Comparison of ENCODE assay signal across 30 cellular contexts in the genomic region with DNA sequence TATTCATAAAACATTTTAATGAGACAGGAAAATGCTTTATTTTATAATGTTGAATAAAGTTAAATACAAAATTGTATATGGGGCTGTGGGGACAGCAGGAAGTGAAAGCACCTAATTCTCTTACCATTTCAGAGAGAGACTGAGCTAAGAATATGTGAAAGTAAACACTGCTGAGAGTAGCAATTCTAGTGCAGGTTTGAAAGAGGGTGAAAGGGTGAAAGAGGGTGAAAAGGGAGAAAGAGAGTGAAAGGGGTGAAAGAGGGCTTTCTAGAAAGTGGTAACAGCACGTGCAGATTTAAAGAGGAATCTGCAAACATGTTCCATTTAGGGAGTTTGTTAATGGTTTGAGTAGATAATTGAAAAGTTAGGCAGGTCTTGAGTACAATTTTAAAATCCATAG.
A peak's percentile ranks its signal among the peaks of the same experiment; 100 is the strongest.
DNase-seq lines count a peak whose midpoint lies in the region; ATAC-seq and TF ChIP-seq lines count a peak whose summit lies in the region.
"Had no signal": no experiment of that assay in that cellular context is flagged by ENCODE, and none has a peak within 500 bp of the region (broad histone marks: within the 10 kb centered on the region; RNA-seq: fewer than 3 reads in every experiment).

No MANE protein-coding gene starts in this region.

- H3K36me3 ChIP-seq in GM06990 (ENCODE audit: control insufficient read depth, insufficient read depth, low read length): no peaks in the 10 kb centered on the region
- no peaks in the 10 kb centered on the region for H3K36me3 ChIP-seq in HEK293 (ENCODE audit: control insufficient read depth in 2 of 2, insufficient read depth in 1 of 2, low read length in 2 of 2)
- no peaks in the 10 kb centered on the region for H3K36me3 ChIP-seq in tibial artery
- H3K36me3 ChIP-seq: BLaER1, thyroid gland had no signal

- intact Hi-C loops in tibial artery (cut with DNase I; ENCODE audit: low total_unique reads): no loop called here

- CTCF ChIA-PET in HEK293 (lab: Yijun Ruan, JAX): no interaction called here

- H3K27ac ChIP-seq in HEK293 (ENCODE audit: extremely low read depth, low read depth, low read length): no peak overlapping the region
- no peak overlapping the region for H3K27ac ChIP-seq in tibial artery
- H3K27ac ChIP-seq: BLaER1, GM23248, RWPE1, thyroid gland had no signal

- no peak for TF ChIP-seq POLR2A in GM18505 (IDR thresholded peaks at IDR 0.05; ENCODE audit: borderline replicate concordance, extremely low read depth, insufficient read depth, insufficient read length)

- DNase-seq in GM06990 (ENCODE audit: extremely low read depth, insufficient read length) (peak; percentile 3), tibial artery (no peak), HCEC 1CT (no peak), NCI-H345 (lab: John Stamatoyannopoulos, UW) (no peak)
- DNase-seq: activated CD8-positive, alpha-beta T cell treated with anti-CD3 and anti-CD28 coated beads for 36 hours; activated T-cell treated with anti-CD3 and anti-CD28 coated beads, Interleukin-2, amount 50 U/mL, for 24 hours; Calu3; cerebellar nuclear complex; effector CD8-positive, alpha-beta T cell; EL; foreskin melanocyte; GM23248; kidney; MV-4-11; NCI-H1930; nucleus accumbens; stimulated activated CD4-positive, alpha-beta T cell treated with anti-CD3 and anti-CD28 coated beads, Interleukin-2, amount 100 ng/mL, for 48 hours; stimulated activated naive CD8-positive, alpha-beta T cell treated with anti-CD3 and anti-CD28 coated beads, Interleukin-15, Interleukin-2, amounts not matched to agents 100 U/mL and 50 U/mL, for 24 hours; T1000; thyroid gland had no signal

- H3K4me3 ChIP-seq in GM06990 (replicated peaks; ENCODE audit: low read depth, low read length): no peak overlapping the region
- no peak overlapping the region for H3K4me3 ChIP-seq in HEK293 (ENCODE audit: low read depth, low read length)
- no peak overlapping the region for H3K4me3 ChIP-seq in tibial artery
- H3K4me3 ChIP-seq: BLaER1, GM23248, K562, lung, smooth muscle cell, thyroid gland had no signal

- H3K9me3 ChIP-seq in HEK293 (ENCODE audit: control insufficient read depth, insufficient read depth, low read depth, low read length): no peaks in the 10 kb centered on the region
- no peaks in the 10 kb centered on the region for H3K9me3 ChIP-seq in tibial artery
- H3K9me3 ChIP-seq: BLaER1, thyroid gland had no signal

- no peaks in the 10 kb centered on the region for H3K4me1 ChIP-seq in HEK293 (ENCODE audit: control insufficient read depth, insufficient read depth, low read length)
- H3K4me1 ChIP-seq in tibial artery: no peaks in the 10 kb centered on the region
- H3K4me1 ChIP-seq: BLaER1, thyroid gland had no signal

- POLR2A ChIA-PET in HEK293 (lab: Yijun Ruan, JAX): no interaction called here

- TF ChIP-seq CTCF in GM06990 (IDR thresholded peaks at IDR 0.05; ENCODE audit: insufficient read depth, low read length, poor library complexity, severe bottlenecking): no peak
- no peak for TF ChIP-seq CTCF in HEK293 (tag by site-specific recombination; IDR thresholded peaks at IDR 0.05)
- TF ChIP-seq CTCF in tibial artery (IDR thresholded peaks at IDR 0.05): no peak

- no peaks in the 10 kb centered on the region for H3K27me3 ChIP-seq in GM06990 (replicated peaks; ENCODE audit: control insufficient read depth, insufficient read depth, low read length)
- no peaks in the 10 kb centered on the region for H3K27me3 ChIP-seq in tibial artery
- H3K27me3 ChIP-seq: BLaER1, thyroid gland had no signal

- peak; percentile 47 for ATAC-seq in GM19023 (IDR thresholded peaks at IDR 0.05; ENCODE audit: unreplicated experiment)
- peak; percentile 53 for ATAC-seq in HG03469 (IDR thresholded peaks at IDR 0.05; ENCODE audit: unreplicated experiment)
- no peak for ATAC-seq in GM18505 (IDR thresholded peaks at IDR 0.05; ENCODE audit: unreplicated experiment)
- ATAC-seq: activated CD4-positive, CD25-positive, alpha-beta regulatory T cell treated with anti-CD3 and anti-CD28 coated beads, Interleukin-2, amount 50 U/mL, for 24 hours; activated CD8-positive, alpha-beta T cell treated with anti-CD3 and anti-CD28 coated beads for 36 hours; K562; stimulated activated naive CD8-positive, alpha-beta T cell treated with anti-CD3 and anti-CD28 coated beads, Interleukin-15, Interleukin-2, amounts not matched to agents 100 U/mL and 50 U/mL, for 24 hours had no signal

TF ChIP-seq in HEK293, 187 proteins besides CTCF, POLR2A, EP300 and RAD21:
- TF ChIP-seq, protein P1, sequence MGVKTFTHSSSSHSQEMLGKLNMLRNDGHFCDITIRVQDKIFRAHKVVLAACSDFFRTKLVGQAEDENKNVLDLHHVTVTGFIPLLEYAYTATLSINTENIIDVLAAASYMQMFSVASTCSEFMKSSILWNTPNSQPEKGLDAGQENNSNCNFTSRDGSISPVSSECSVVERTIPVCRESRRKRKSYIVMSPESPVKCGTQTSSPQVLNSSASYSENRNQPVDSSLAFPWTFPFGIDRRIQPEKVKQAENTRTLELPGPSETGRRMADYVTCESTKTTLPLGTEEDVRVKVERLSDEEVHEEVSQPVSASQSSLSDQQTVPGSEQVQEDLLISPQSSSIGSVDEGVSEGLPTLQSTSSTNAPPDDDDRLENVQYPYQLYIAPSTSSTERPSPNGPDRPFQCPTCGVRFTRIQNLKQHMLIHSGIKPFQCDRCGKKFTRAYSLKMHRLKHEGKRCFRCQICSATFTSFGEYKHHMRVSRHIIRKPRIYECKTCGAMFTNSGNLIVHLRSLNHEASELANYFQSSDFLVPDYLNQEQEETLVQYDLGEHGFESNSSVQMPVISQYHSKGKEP (tag by site-specific recombination; IDR thresholded peaks at IDR 0.05): no peak
- peak; percentile 92 for TF ChIP-seq PRDM1 (tag by site-specific recombination; IDR thresholded peaks at IDR 0.05)
